In the genomic region with DNA sequence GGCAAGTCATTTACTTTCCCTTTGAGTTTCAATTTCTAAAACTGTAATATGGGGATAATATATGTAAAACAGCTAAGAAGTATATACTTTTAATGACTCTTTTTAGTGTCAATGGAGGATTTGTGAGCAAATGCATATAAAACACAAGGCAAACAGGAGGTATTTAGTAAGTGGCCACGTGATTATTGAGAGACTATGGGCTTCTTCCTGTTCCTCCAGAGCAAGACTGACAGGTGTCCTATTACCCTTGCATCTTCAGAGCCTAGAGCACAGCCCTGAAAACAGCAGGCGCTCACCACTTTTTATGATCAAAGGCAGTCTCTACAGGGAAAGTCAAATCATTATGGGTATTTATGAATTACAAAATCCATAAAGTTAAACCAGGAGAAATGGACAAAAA, we compare ENCODE assay signal across 12 cellular contexts. TPM values are rescaled to one million over a fixed set of nuclear protein-coding genes. Genes with fewer than 3 reads are reported as not detected.
DNase-seq lines count a peak whose midpoint lies in the region; ATAC-seq, FAIRE-seq and TF ChIP-seq lines count a peak whose summit lies in the region.
"Had no signal": no experiment of that assay in that cellular context is flagged by ENCODE, and none has a peak within 500 bp of the region (broad histone marks: within the 10 kb centered on the region; RNA-seq: fewer than 3 reads in every experiment).

No MANE protein-coding gene starts in this region.

- peaks cover 28% of the 10 kb centered on the region for H4K20me1 ChIP-seq in astrocyte (ENCODE audit: insufficient read depth, low read length)

- peaks cover 64% of the 10 kb centered on the region for H3K27me3 Mint-ChIP-seq in activated CD8-positive, alpha-beta memory T cell treated with anti-CD3 and anti-CD28 coated beads, Interleukin-2, amount 10 ng/mL, durations not matched to agents 7 days and 5 days
- H3K27me3 Mint-ChIP-seq in astrocyte (ENCODE audit: low read depth, unreplicated experiment) (no peaks in the 10 kb centered on the region), osteocyte (ENCODE audit: unreplicated experiment) (no peaks in the 10 kb centered on the region)

- peaks cover 39% of the 10 kb centered on the region for H3K79me2 ChIP-seq in astrocyte (ENCODE audit: insufficient read depth, low read length)

- H3K27me3 ChIP-seq in astrocyte (ENCODE audit: insufficient read depth, low read length), result peaks cover 8% of the 10 kb centered on the region
- no peaks in the 10 kb centered on the region for H3K27me3 ChIP-seq in colonic mucosa
- no peaks in the 10 kb centered on the region for H3K27me3 ChIP-seq in pancreas

- H3K27ac Mint-ChIP-seq in activated CD8-positive, alpha-beta memory T cell treated with anti-CD3 and anti-CD28 coated beads, Interleukin-2, amount 10 ng/mL, durations not matched to agents 7 days and 5 days, result no peak overlapping the region
- no peak overlapping the region for H3K27ac Mint-ChIP-seq in astrocyte (ENCODE audit: unreplicated experiment)
- H3K27ac Mint-ChIP-seq in osteocyte (ENCODE audit: unreplicated experiment), result no peak overlapping the region

- H3K9ac ChIP-seq in astrocyte (ENCODE audit: low read length) (no peak overlapping the region), colonic mucosa (ENCODE audit: low read depth in 2 of 2, low read length in 2 of 2) (no peak overlapping the region)

- H2AFZ ChIP-seq in astrocyte (ENCODE audit: low read depth, low read length), result no peak overlapping the region

- H3K4me3 Mint-ChIP-seq in activated CD8-positive, alpha-beta memory T cell treated with anti-CD3 and anti-CD28 coated beads, Interleukin-2, amount 10 ng/mL, durations not matched to agents 7 days and 5 days, result peak overlapping the region; percentile 1
- H3K4me3 Mint-ChIP-seq in astrocyte (ENCODE audit: unreplicated experiment) (peak overlapping the region; percentile 94), osteocyte (ENCODE audit: unreplicated experiment) (peak overlapping the region; percentile 86)

- no peak for ATAC-seq in activated CD8-positive, alpha-beta memory T cell treated with anti-CD3 and anti-CD28 coated beads, Interleukin-2, amount 10 ng/mL, durations not matched to agents 7 days and 5 days
- ATAC-seq in pancreas, result no peak

- intact Hi-C loops in colonic mucosa (cut with DNase I) (loop anchor here (10.0 kb wide), 2 partner anchors 78 to 142 kb away; no protein-coding TSS in a partner anchor), pancreas (cut with DNase I) (loop anchor here in 1 of 3 donors (10.0 kb wide), 1 partner anchor 362 kb away; no protein-coding TSS in a partner anchor)

- no peak for TF ChIP-seq CTCF in astrocyte (IDR thresholded peaks at IDR 0.05; ENCODE audit: insufficient read depth, low read depth, low read length)
- TF ChIP-seq CTCF in osteocyte (IDR thresholded peaks at IDR 0.05), result no peak
- TF ChIP-seq CTCF in colonic mucosa (IDR thresholded peaks at IDR 0.05), result no peak
- no peak for TF ChIP-seq CTCF in pancreas (IDR thresholded peaks at IDR 0.05)

- H3K4me1 Mint-ChIP-seq in activated CD8-positive, alpha-beta memory T cell treated with anti-CD3 and anti-CD28 coated beads, Interleukin-2, amount 10 ng/mL, durations not matched to agents 7 days and 5 days, result peaks cover 8% of the 10 kb centered on the region
- H3K4me1 Mint-ChIP-seq in astrocyte (ENCODE audit: low read depth, unreplicated experiment) (peaks cover 27% of the 10 kb centered on the region), osteocyte (ENCODE audit: unreplicated experiment) (peaks cover 29% of the 10 kb centered on the region)

- no peak for DNase-seq in activated CD8-positive, alpha-beta memory T cell treated with anti-CD3 and anti-CD28 coated beads, Interleukin-2, amount 10 ng/mL, durations not matched to agents 7 days and 5 days
- DNase-seq in activated CD8-positive, alpha-beta memory T cell treated with anti-CD3 and anti-CD28 coated beads, Interleukin-2, amount 50 U/mL, for 48 hours, result no peak
- peak; percentile 17 for DNase-seq in Jurkat, Clone E6-1 (ENCODE audit: low read depth, low spot score)
- DNase-seq in astrocyte (ENCODE audit: low read depth), result no peak
- no peak for DNase-seq in osteocyte (ENCODE audit: extremely low spot score, unreplicated experiment)
- no peak for DNase-seq in colonic mucosa
- no peak for DNase-seq in stimulated activated CD4-positive, alpha-beta T cell treated with anti-CD3 and anti-CD28 coated beads, Interleukin-15, amount 100 ng/mL, for 24 hours
- DNase-seq in pancreas, result no peak
- DNase-seq: dorsolateral prefrontal cortex, head of caudate nucleus, NCI-H1092 had no signal

- FAIRE-seq in astrocyte (lab: Jason Lieb, UNC) (peak; percentile 13), pancreas (lab: Jason Lieb, UNC) (no peak)
- FAIRE-seq: small intestine had no signal

- 73 to 81% methylated on average over 2 of the region's 2 CpGs for WGBS in pancreas, 2 donors

- peaks cover 12% of the 10 kb centered on the region for H3K4me1 ChIP-seq in astrocyte (ENCODE audit: insufficient read depth, low read length)
- H3K4me1 ChIP-seq in colonic mucosa, result no peaks in the 10 kb centered on the region
- peaks cover 0 to 18% (median 6%) of the 10 kb centered on the region in 3 donors for H3K4me1 ChIP-seq in pancreas

- H3K4me3 ChIP-seq in Jurkat, Clone E6-1 (ENCODE audit: low read length), result no peak overlapping the region
- H3K4me3 ChIP-seq in astrocyte (ENCODE audit: insufficient read depth, low read depth, low read length) (no peak overlapping the region), colonic mucosa (no peak overlapping the region), pancreas (no peak overlapping the region)

- CTCF ChIA-PET in activated CD8-positive, alpha-beta memory T cell treated with anti-CD3 and anti-CD28 coated beads, Interleukin-2, amount 10 ng/mL, durations not matched to agents 7 days and 5 days (lab: Charles Lee), result no interaction called here

- H3K36me3 ChIP-seq in astrocyte (ENCODE audit: insufficient read depth, low read length) (no peaks in the 10 kb centered on the region), colonic mucosa (no peaks in the 10 kb centered on the region), pancreas (no peaks in the 10 kb centered on the region)

- H3K4me2 ChIP-seq in astrocyte (ENCODE audit: low read length), result no peak overlapping the region

- H3K27ac ChIP-seq in astrocyte (ENCODE audit: low read depth, low read length), result no peak overlapping the region
- H3K27ac ChIP-seq in colonic mucosa, result no peak overlapping the region
- H3K27ac ChIP-seq in pancreas, result no peak overlapping the region

- no peaks in the 10 kb centered on the region for H3K36me3 Mint-ChIP-seq in activated CD8-positive, alpha-beta memory T cell treated with anti-CD3 and anti-CD28 coated beads, Interleukin-2, amount 10 ng/mL, durations not matched to agents 7 days and 5 days
- H3K36me3 Mint-ChIP-seq in astrocyte (ENCODE audit: low read depth, unreplicated experiment) (peaks cover 3% of the 10 kb centered on the region), osteocyte (ENCODE audit: unreplicated experiment) (no peaks in the 10 kb centered on the region)

- no peaks in the 10 kb centered on the region for H3K9me3 Mint-ChIP-seq in activated CD8-positive, alpha-beta memory T cell treated with anti-CD3 and anti-CD28 coated beads, Interleukin-2, amount 10 ng/mL, durations not matched to agents 7 days and 5 days (ENCODE audit: low read depth)
- H3K9me3 Mint-ChIP-seq in astrocyte (ENCODE audit: unreplicated experiment), result no peaks in the 10 kb centered on the region
- no peaks in the 10 kb centered on the region for H3K9me3 Mint-ChIP-seq in osteocyte (ENCODE audit: unreplicated experiment)

- H3K9me3 ChIP-seq in astrocyte (ENCODE audit: insufficient read depth, low read depth, low read length) (no peaks in the 10 kb centered on the region), colonic mucosa (no peaks in the 10 kb centered on the region), pancreas (no peaks in the 10 kb centered on the region)

RNA-seq across cellular contexts. Expression of gene ROR1, which starts 0.9 kb away (rescaled TPM):
- not detected for total RNA-seq in activated CD8-positive, alpha-beta memory T cell treated with anti-CD3 and anti-CD28 coated beads, Interleukin-2, amount 10 ng/mL, durations not matched to agents 7 days and 5 days
- 1.00 TPM for polyA plus RNA-seq in Jurkat, Clone E6-1 (2012; ENCODE audit: insufficient read depth, insufficient read length)
- total RNA-seq in astrocyte, result 38.3 and 40.5 TPM in 2 replicates
- 20.6 and 21.8 TPM in 2 replicates for total RNA-seq in osteocyte
- total RNA-seq in colonic mucosa, result 1 to 10 TPM; 5.1 to 6.8 TPM
- 10 to 100 TPM in 3 of 6 donors, 1 to 10 TPM in 3; 5.7 to 18.5 (median 9.0) TPM for total RNA-seq in pancreas
- polyA plus RNA-seq in pancreas, result 1 to 10 TPM; 1.3 to 2.7 TPM

Comparison
In these comparisons a context has a peak if more than half of its experiments do, and no peak if none do; other contexts are left out.
1. H3K4me3 Mint-ChIP-seq: peak in every context shown above with its lines; median percentile 94 in astrocyte; 86 in osteocyte; 1 in activated CD8-positive, alpha-beta memory T cell treated with anti-CD3 and anti-CD28 coated beads, Interleukin-2, amount 10 ng/mL, durations not matched to agents 7 days and 5 days.
2. RNA of gene ROR1, which starts 0.9 kb away (total RNA-seq): 38.3 to 40.5 TPM in astrocyte, 20.6 to 21.8 TPM in osteocyte, 5.7 to 18.5 TPM in pancreas and 5.1 to 6.8 TPM in colonic mucosa; not detected in activated CD8-positive, alpha-beta memory T cell treated with anti-CD3 and anti-CD28 coated beads, Interleukin-2, amount 10 ng/mL, durations not matched to agents 7 days and 5 days; every median in the first group is over 4 times any median in the second.